In genomic region chr7:1454471-1455065, GRCh38 we compare ENCODE assay signal across 12 cellular contexts. TPM values are rescaled to one million over a fixed set of nuclear protein-coding genes. Genes with fewer than 3 reads are reported as not detected.
DNase-seq lines count a peak whose midpoint lies in the region; ATAC-seq and TF ChIP-seq lines count a peak whose summit lies in the region.
"Had no signal": no experiment of that assay in that cellular context is flagged by ENCODE, and none has a peak within 500 bp of the region (broad histone marks: within the 10 kb centered on the region; RNA-seq: fewer than 3 reads in every experiment).

No MANE protein-coding gene starts in this region.

- H2AFZ ChIP-seq in SK-N-SH (ENCODE audit: low read depth): no peak overlapping the region

- POLR2A ChIA-PET in SK-N-SH (lab: Yijun Ruan, JAX): interaction anchor here (0.6 kb wide), 1 partner anchor 45 kb away, joined by 3 read pairs; no protein-coding TSS in a partner anchor

- H3K27ac ChIP-seq in esophagus (ENCODE audit: low read depth in 2 of 2, low read length in 1 of 2) (peak overlapping the region; percentile 79 to 85), upper lobe of right lung (peak overlapping the region; percentile 83), SK-N-SH (ENCODE audit: low read depth in 2 of 2, low read length in 1 of 2) (no peak overlapping the region)
- H3K27ac ChIP-seq: SK-N-MC had no signal

- CTCF ChIA-PET in SK-N-SH (lab: Yijun Ruan, JAX): interaction anchor here (0.7 to 4.8 kb wide), 4 partner anchors 19 to 260 kb away, joined by 3 to 36 read pairs (median 12); no protein-coding TSS in a partner anchor

- H3F3A ChIP-seq in SK-N-SH (replicated peaks; ENCODE audit: insufficient read depth): no peaks in the 10 kb centered on the region

- TF ChIP-seq EP300 in SK-N-SH (IDR thresholded peaks at IDR 0.05; ENCODE audit: borderline replicate concordance in 1 of 2, low read depth in 1 of 2, low read length in 1 of 2): no peak

- H3K9me3 ChIP-seq in esophagus (ENCODE audit: control insufficient read depth in 2 of 2, insufficient read depth in 1 of 2, low read depth in 1 of 2, low read length in 1 of 2) (no peaks in the 10 kb centered on the region), upper lobe of right lung (no peaks in the 10 kb centered on the region), SK-N-SH (no peaks in the 10 kb centered on the region)

- H3K4me3 ChIP-seq in esophagus (ENCODE audit: low read depth in 1 of 2, low read length in 2 of 2) (peak overlapping the region; percentile 9 to 35), upper lobe of right lung (peak overlapping the region; percentile 41), SK-N-SH (ENCODE audit: low read depth in 2 of 2, low read length in 1 of 2) (no peak overlapping the region)
- H3K4me3 ChIP-seq: SK-N-MC had no signal

- H4K20me1 ChIP-seq in SK-N-SH (ENCODE audit: insufficient read depth): peaks cover 82% of the 10 kb centered on the region

- no peak overlapping the region for H3K4me2 ChIP-seq in SK-N-SH

- DNase-seq in SK-MEL-5 (ENCODE audit: low read depth, low spot score) (peak; percentile 41), medulla oblongata (ENCODE audit: extremely low spot score) (peak; percentile 66), upper lobe of right lung (no peak), SK-N-SH (no peak), NCI-H2196 treated with DMSO at 0.1 percent for 48 hours (lab: John Stamatoyannopoulos, UW; ENCODE audit: unreplicated experiment) (no peak)
- DNase-seq: DMS79 treated with DMSO at 0.1 percent for 48 hours; KBM-7; stimulated activated CD4-positive, alpha-beta T cell treated with anti-CD3 and anti-CD28 coated beads, Interleukin-12 subunit alpha, Interleukin-12 subunit beta, amount 100 ng/mL, for 4 hours had no signal

- TF ChIP-seq CTCF in upper lobe of right lung (IDR thresholded peaks at IDR 0.05) (no peak), SK-N-SH (IDR thresholded peaks at IDR 0.05) (no peak)

- H3K9ac ChIP-seq in SK-N-SH: no peak overlapping the region

- no peak for TF ChIP-seq RAD21 in SK-N-SH (IDR thresholded peaks at IDR 0.05; ENCODE audit: low read length)

- ATAC-seq in upper lobe of right lung (no peak), HG02678 (IDR thresholded peaks at IDR 0.05; ENCODE audit: unreplicated experiment) (no peak)
- ATAC-seq in activated CD4-positive, CD25-positive, alpha-beta regulatory T cell treated with anti-CD3 and anti-CD28 coated beads, Interleukin-2, amount 50 U/mL, for 24 hours: no peak

- peaks cover 81% of the 10 kb centered on the region for H3K79me2 ChIP-seq in SK-N-SH (ENCODE audit: insufficient read depth)

- H3K27me3 ChIP-seq in esophagus (ENCODE audit: control insufficient read depth in 1 of 2, insufficient read depth in 2 of 2, low read length in 2 of 2) (no peaks in the 10 kb centered on the region), upper lobe of right lung (no peaks in the 10 kb centered on the region), SK-N-SH (ENCODE audit: insufficient read depth) (no peaks in the 10 kb centered on the region)

- intact Hi-C loops in upper lobe of right lung (cut with DNase I): no loop called here

- H3K4me1 ChIP-seq in esophagus (ENCODE audit: control insufficient read depth in 2 of 2, insufficient read depth in 2 of 2, low read length in 1 of 2): peaks cover 14 to 45% of the 10 kb centered on the region in 2 donors
- peaks cover 43% of the 10 kb centered on the region for H3K4me1 ChIP-seq in upper lobe of right lung
- H3K4me1 ChIP-seq in SK-N-SH (ENCODE audit: control insufficient read depth in 1 of 2, insufficient read depth in 2 of 2, low read depth in 1 of 2, low read length in 1 of 2): peaks cover 7 to 14% of the 10 kb centered on the region in 2 experiments; a peak in 2 of 4 replicates

- no peaks in the 10 kb centered on the region for H3K9me2 ChIP-seq in SK-N-SH

- in situ Hi-C loops in SK-MEL-5 (cut with HindIII; ENCODE audit: low pct_unique_long_range_greater_than_20kb, low sequenced_read_pairs): no loop called here

- H3K36me3 ChIP-seq in esophagus (ENCODE audit: control insufficient read depth in 2 of 2, insufficient read depth in 2 of 2, low read length in 1 of 2) (peaks cover 0 to 5% of the 10 kb centered on the region in 2 donors), upper lobe of right lung (peaks cover 5% of the 10 kb centered on the region), SK-N-SH (replicated peaks in 1 of 2; ENCODE audit: control insufficient read depth in 1 of 2, insufficient read depth in 2 of 2, low read length in 1 of 2) (peaks cover 3 to 6% of the 10 kb centered on the region in 2 experiments)

- WGBS in esophagus, 2 donors: 38 to 53% methylated on average over 18 to 20 of the region's 20 CpGs
- WGBS in SK-N-SH (ENCODE audit: low lambda C conversion rate): 88% methylated on average over 13 of the region's 20 CpGs

TF ChIP-seq in SK-N-SH, 30 proteins besides CTCF, POLR2A, EP300 and RAD21:
- TF ChIP-seq FOXM1 (IDR thresholded peaks at IDR 0.05; ENCODE audit: low read depth) (no peak), REST (IDR thresholded peaks at IDR 0.05; ENCODE audit: low read depth, low read length) (no peak), SMC3 (IDR thresholded peaks at IDR 0.05; ENCODE audit: low read depth, low read length) (no peak), GABPA (IDR thresholded peaks at IDR 0.05; ENCODE audit: low read depth) (no peak), RFX5 (IDR thresholded peaks at IDR 0.05; ENCODE audit: low read length) (no peak)
TF ChIP-seq in SK-N-SH: peak in this region for 0.

RNA-seq across cellular contexts. Expression of gene MICALL2, which starts 4.7 kb away (rescaled TPM):
- 1.2 and 2.4 TPM in 2 replicates for total RNA-seq in SK-MEL-5 (2014; rRNA removed; shearing (Covaris generic))
- polyA plus RNA-seq in SK-MEL-5 (2015; cell fraction: cytosol; rRNA removed): 2.6 and 3.2 TPM in 2 replicates
- 70.3 and 75.1 TPM in 2 replicates for polyA plus RNA-seq in SK-MEL-5 (2015; cell fraction: nucleus; rRNA removed)
- 10 to 100 TPM; 20.9 to 50.7 TPM for polyA plus RNA-seq in esophagus
- 37.6 TPM for total RNA-seq in upper lobe of right lung
- polyA plus RNA-seq in SK-N-SH (2012; rRNA removed): 38.8 and 41.2 TPM in 2 replicates
- polyA plus RNA-seq in SK-N-SH (2012; cell fraction: cytosol; rRNA removed): 6.9 and 10.4 TPM in 2 replicates
- 329 and 401 TPM in 2 replicates for polyA plus RNA-seq in SK-N-SH (2012; cell fraction: nucleus; rRNA removed)

RNA-seq across cellular contexts. Expression of gene INTS1, which starts 49.6 kb away (rescaled TPM):
- 34.5 and 41.4 TPM in 2 replicates for total RNA-seq in SK-MEL-5 (2014; rRNA removed; shearing (Covaris generic))
- 152 and 180 TPM in 2 replicates for polyA plus RNA-seq in SK-MEL-5 (2015; cell fraction: cytosol; rRNA removed)
- polyA plus RNA-seq in SK-MEL-5 (2015; cell fraction: nucleus; rRNA removed): 232 and 234 TPM in 2 replicates
- polyA plus RNA-seq in esophagus (10 to 100 TPM; 36.6 to 42.2 TPM), SK-N-SH (2012; rRNA removed) (35.7 and 48.1 TPM in 2 replicates)
- total RNA-seq in upper lobe of right lung: 49.2 TPM
- 12.0 and 22.3 TPM in 2 replicates for polyA plus RNA-seq in SK-N-SH (2012; cell fraction: cytosol; rRNA removed)
- 148 and 184 TPM in 2 replicates for polyA plus RNA-seq in SK-N-SH (2012; cell fraction: nucleus; rRNA removed)

Comparison
In these comparisons a context has a peak if more than half of its experiments do, and no peak if none do; other contexts are left out.
1. DNase-seq: peak in SK-MEL-5 (single experiment) and medulla oblongata (single experiment); none in upper lobe of right lung (single experiment), SK-N-SH (single experiment) and NCI-H2196 treated with DMSO at 0.1 percent for 48 hours (single experiment).
2. H3K27ac ChIP-seq: peak in esophagus (2 of 2) and upper lobe of right lung (single experiment); none in SK-N-SH (0 of 2).
3. H3K4me3 ChIP-seq: peak in esophagus (2 of 2) and upper lobe of right lung (single experiment); none in SK-N-SH (0 of 2).
4. RNA of gene MICALL2, which starts 4.7 kb away (total RNA-seq): 37.6 TPM in upper lobe of right lung (single experiment); 1.2 to 2.4 TPM in SK-MEL-5; every median in the first group is over 10 times any median in the second.